22 cellular contexts compared by ENCODE assay signal in the genomic region with DNA sequence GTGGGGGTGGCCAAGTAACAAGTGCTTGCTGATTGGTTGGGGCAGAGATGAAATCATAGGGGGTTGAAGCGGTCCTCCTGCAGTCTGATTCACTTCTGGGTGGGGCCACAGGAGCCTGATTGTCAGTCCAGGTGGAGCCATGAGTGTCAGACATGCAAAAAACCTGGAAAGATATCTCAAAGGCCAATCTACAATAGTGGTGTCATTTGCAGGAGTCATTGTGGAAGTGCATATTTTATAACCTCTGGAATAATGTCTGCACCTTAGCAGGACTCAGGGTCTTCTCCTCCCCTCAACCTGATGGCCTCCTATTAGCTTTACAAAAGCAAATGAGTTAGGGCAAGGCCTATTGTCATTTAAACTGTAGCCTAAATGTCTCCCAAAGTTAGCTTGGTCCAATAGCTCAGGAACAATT.
"Had no signal": no experiment of that assay in that cellular context is flagged by ENCODE, and none has a peak within 500 bp of the region (broad histone marks: within the 10 kb centered on the region; RNA-seq: fewer than 3 reads in every experiment).

No MANE protein-coding gene starts in this region.

- H3K36me3 ChIP-seq: cardiac muscle cell had no signal

- H3K27ac ChIP-seq: cardiac muscle cell, hepatocyte, parathyroid adenoma had no signal

- ATAC-seq: activated naive CD8-positive, alpha-beta T cell treated with anti-CD3 and anti-CD28 coated beads, Interleukin-2, amount 50 U/mL, for 24 hours; left colon; mucosa of descending colon; right cardiac atrium had no signal

- H3K4me3 ChIP-seq: cardiac muscle cell, hepatocyte, mucosa of descending colon had no signal

- H3K27me3 Mint-ChIP-seq: activated CD4-positive, alpha-beta memory T cell treated with anti-CD3 and anti-CD28 coated beads for 36 hours had no signal

- H3K4me1 ChIP-seq: parathyroid adenoma had no signal

- H3K4me2 ChIP-seq: hepatocyte had no signal

- H3K9ac ChIP-seq: parathyroid adenoma had no signal

- H3K4me3 Mint-ChIP-seq: activated CD4-positive, alpha-beta memory T cell treated with anti-CD3 and anti-CD28 coated beads for 36 hours; activated naive CD8-positive, alpha-beta T cell treated with anti-CD3 and anti-CD28 coated beads, Interleukin-2, amount 50 U/mL, for 24 hours; nephron progenitor cell; T-helper 1 cell treated with Interleukin-12 subunit alpha and Interleukin-12 subunit beta and Interleukin-4 antibody, amounts not matched to agents 30 μg/mL and 1 μg/mL, for 36 hours had no signal

- H3K27ac Mint-ChIP-seq: activated CD4-positive, alpha-beta memory T cell treated with anti-CD3 and anti-CD28 coated beads for 36 hours; activated naive CD8-positive, alpha-beta T cell treated with anti-CD3 and anti-CD28 coated beads, Interleukin-2, amount 50 U/mL, for 24 hours; nephron progenitor cell; T-helper 1 cell treated with Interleukin-12 subunit alpha and Interleukin-12 subunit beta and Interleukin-4 antibody, amounts not matched to agents 30 μg/mL and 1 μg/mL, for 36 hours had no signal

- H3K79me2 ChIP-seq: hepatocyte, parathyroid adenoma had no signal

- H3K9me3 Mint-ChIP-seq: activated CD4-positive, alpha-beta memory T cell treated with anti-CD3 and anti-CD28 coated beads for 36 hours; T-helper 1 cell treated with Interleukin-12 subunit alpha and Interleukin-12 subunit beta and Interleukin-4 antibody, amounts not matched to agents 30 μg/mL and 1 μg/mL, for 36 hours had no signal

- DNase-seq: activated CD4-positive, alpha-beta memory T cell treated with anti-CD3 and anti-CD28 coated beads for 36 hours; activated CD4-positive, alpha-beta T cell treated with anti-CD3 and anti-CD28 coated beads for 48 hours; activated CD4-positive, CD25-positive, alpha-beta regulatory T cell; activated effector memory CD4-positive, alpha-beta T cell treated with anti-CD3 and anti-CD28 coated beads, Interleukin-2, amount 50 U/mL, for 16 hours; activated naive CD4-positive, alpha-beta T cell treated with anti-CD3 and anti-CD28 coated beads, Interleukin-2, amount 50 U/mL, for 16 hours; activated naive CD8-positive, alpha-beta T cell treated with anti-CD3 and anti-CD28 coated beads, Interleukin-2, amount 50 U/mL, for 24 hours; erythroblast; foreskin melanocyte; islet precursor cell; left colon; mesenchymal stem cell; mucosa of descending colon; nephron progenitor cell; nucleus accumbens; right cardiac atrium; stimulated activated CD4-positive, alpha-beta T cell treated with anti-CD3 and anti-CD28 coated beads, Interleukin-4, amount 100 ng/mL, for 24 hours; stimulated activated naive CD4-positive, alpha-beta T cell treated with Interleukin-2 at 50 U/mL for 16 hours; T1000 had no signal

- H3K36me3 Mint-ChIP-seq: activated CD4-positive, alpha-beta memory T cell treated with anti-CD3 and anti-CD28 coated beads for 36 hours had no signal

- H3K9me3 ChIP-seq: mucosa of descending colon had no signal

- H3K27me3 ChIP-seq: cardiac muscle cell, hepatocyte had no signal

- H2AFZ ChIP-seq: hepatocyte, parathyroid adenoma had no signal

- H3K4me1 Mint-ChIP-seq: activated naive CD8-positive, alpha-beta T cell treated with anti-CD3 and anti-CD28 coated beads, Interleukin-2, amount 50 U/mL, for 24 hours had no signal
